In the genomic region with DNA sequence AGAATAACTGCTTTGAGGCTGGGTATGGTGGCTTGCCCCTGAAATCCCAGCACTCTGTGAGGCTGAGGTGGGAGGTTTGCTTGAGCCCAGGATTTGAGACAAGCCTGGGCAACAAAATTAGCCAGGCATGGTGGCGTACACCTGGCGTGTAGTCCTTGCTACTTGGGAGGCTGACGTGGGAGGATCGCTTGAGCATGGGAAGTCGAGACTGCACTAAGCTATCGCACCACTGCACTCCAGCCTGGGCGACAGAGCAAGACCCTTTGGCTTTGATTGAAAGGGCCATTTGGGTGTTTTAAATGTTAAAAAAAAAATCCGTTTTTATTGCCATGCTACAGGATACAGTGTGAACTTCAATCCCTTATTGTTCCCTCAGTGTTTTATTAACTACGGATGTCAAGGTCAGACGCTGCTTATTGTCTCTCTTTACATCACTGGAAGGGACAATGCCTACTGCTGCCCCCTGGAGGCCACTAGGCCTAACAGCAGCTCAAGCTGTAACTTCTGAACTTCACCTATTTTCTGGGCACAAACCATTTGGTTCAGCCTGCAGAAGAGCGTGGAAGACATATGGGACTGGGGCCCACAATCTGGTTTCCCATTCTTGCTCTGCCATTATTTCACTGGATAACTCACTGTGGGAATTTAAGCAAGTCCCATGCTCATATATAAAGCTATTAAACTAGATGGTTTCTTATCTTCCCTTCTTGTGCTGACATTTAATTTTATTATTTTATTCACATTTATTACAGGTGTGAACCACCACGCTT, we compare ENCODE assay signal across 1 cellular context.
TF ChIP-seq lines count a peak whose summit lies in the region.

No MANE protein-coding gene starts in this region.

TF ChIP-seq in H1, 55 proteins besides CTCF, POLR2A, EP300 and RAD21 (continued from another document):
- TF ChIP-seq SIX5 (IDR thresholded peaks at IDR 0.05; ENCODE audit: low read depth, low read length) (no peak), HDAC6 (IDR thresholded peaks at IDR 0.05; ENCODE audit: low read depth, low read length) (no peak), MAFK (IDR thresholded peaks at IDR 0.05; ENCODE audit: low read depth, low read length) (no peak), KDM4A (IDR thresholded peaks at IDR 0.05; ENCODE audit: low read depth, low read length, severe bottlenecking) (no peak), SP1 (IDR thresholded peaks at IDR 0.05; ENCODE audit: low read depth, low read length) (no peak), SUZ12 (IDR thresholded peaks at IDR 0.05; ENCODE audit: low read length) (no peak), EGR1 (IDR thresholded peaks at IDR 0.05; ENCODE audit: borderline replicate concordance, low read depth, low read length) (no peak), KDM5A (IDR thresholded peaks at IDR 0.05; ENCODE audit: low read length) (no peak), GABPA (IDR thresholded peaks at IDR 0.05; ENCODE audit: borderline replicate concordance, insufficient read depth, low read length) (no peak), CBX8 (IDR thresholded peaks at IDR 0.05; ENCODE audit: borderline replicate concordance, low read depth, low read length) (no peak), SIRT6 (IDR thresholded peaks at IDR 0.05; ENCODE audit: low read length) (no peak), TCF12 (IDR thresholded peaks at IDR 0.05; ENCODE audit: low read depth, low read length) (no peak), EZH2 (IDR thresholded peaks at IDR 0.05; ENCODE audit: low read depth, low read length, severe bottlenecking) (no peak), PHF8 (conservative IDR thresholded peaks at IDR 0.05; ENCODE audit: low read depth, low read length) (no peak), SRF (IDR thresholded peaks at IDR 0.05; ENCODE audit: low read depth, low read length) (no peak), CREB1 (IDR thresholded peaks at IDR 0.05) (no peak)
